ENCODE assay signal across 18 cellular contexts in the genomic region with DNA sequence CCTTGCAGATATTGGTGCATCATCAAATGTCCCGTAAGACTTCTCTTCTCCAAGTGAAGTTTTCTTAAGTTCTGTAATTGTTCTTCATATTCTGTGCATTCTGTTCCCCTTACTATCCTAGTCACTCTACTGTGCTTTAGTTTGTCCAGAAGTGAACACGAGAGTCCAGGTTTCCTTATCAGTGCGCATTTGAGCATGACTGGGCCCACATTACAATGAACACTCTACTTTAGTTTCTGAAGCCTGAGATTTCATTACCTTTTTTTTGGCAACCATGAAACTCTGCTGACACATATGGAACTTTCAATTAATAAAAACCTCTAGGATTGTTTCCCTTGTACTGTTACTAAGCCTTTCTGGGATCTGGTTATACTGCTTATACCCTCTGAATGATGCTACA.
DNase-seq lines count a peak whose midpoint lies in the region; ATAC-seq and TF ChIP-seq lines count a peak whose summit lies in the region.
"Had no signal": no experiment of that assay in that cellular context is flagged by ENCODE, and none has a peak within 500 bp of the region (broad histone marks: within the 10 kb centered on the region; RNA-seq: fewer than 3 reads in every experiment).

No MANE protein-coding gene starts in this region.

- no peak overlapping the region for H3K4me3 ChIP-seq in Loucy (ENCODE audit: low read length, poor library complexity, severe bottlenecking)
- H3K4me3 ChIP-seq: PC-9 had no signal

- peak overlapping the region; percentile 12 for H3K4me3 Mint-ChIP-seq in T-helper 2 cell treated with Interferon-gamma antibody and Interleukin-4, amounts not matched to agents 5 μg/mL and 100 μg/mL, for 36 hours
- no peak overlapping the region for H3K4me3 Mint-ChIP-seq in stimulated activated memory B cell treated with anti-CD40 and anti-IgM and Interleukin-4, amounts not matched to agents 10 μg/mL and 1 μg/mL and 100 μg/mL, for 72 hours
- no peak overlapping the region for H3K4me3 Mint-ChIP-seq in naive thymus-derived CD8-positive, alpha-beta T cell
- H3K4me3 Mint-ChIP-seq: T-helper 1 cell treated with Interleukin-12 subunit alpha and Interleukin-12 subunit beta and Interleukin-4 antibody, amounts not matched to agents 30 μg/mL and 1 μg/mL, for 36 hours had no signal

- H3K9me2 ChIP-seq in Loucy (replicated peaks; ENCODE audit: low read depth, low read length): no peaks in the 10 kb centered on the region

- H3K27me3 Mint-ChIP-seq in T-helper 2 cell treated with Interferon-gamma antibody and Interleukin-4, amounts not matched to agents 5 μg/mL and 100 μg/mL, for 36 hours (ENCODE audit: low read depth): peaks cover 44% of the 10 kb centered on the region
- no peaks in the 10 kb centered on the region for H3K27me3 Mint-ChIP-seq in stimulated activated memory B cell treated with anti-CD40 and anti-IgM and Interleukin-4, amounts not matched to agents 10 μg/mL and 1 μg/mL and 100 μg/mL, for 72 hours
- peaks cover 0 to 16% (median 3%) of the 10 kb centered on the region in 5 donors for H3K27me3 Mint-ChIP-seq in naive thymus-derived CD8-positive, alpha-beta T cell

- H3K79me2 ChIP-seq in Loucy (ENCODE audit: insufficient read depth, low read length): peaks cover 67% of the 10 kb centered on the region

- peaks cover 11% of the 10 kb centered on the region; the same call in 1 of the 2 replicates for H3K9me3 ChIP-seq in Loucy (ENCODE audit: insufficient read depth, low read depth, low read length)

- H3K4me1 Mint-ChIP-seq in T-helper 2 cell treated with Interferon-gamma antibody and Interleukin-4, amounts not matched to agents 5 μg/mL and 100 μg/mL, for 36 hours (ENCODE audit: low read depth): peaks cover 23% of the 10 kb centered on the region
- peaks cover 23% of the 10 kb centered on the region for H3K4me1 Mint-ChIP-seq in stimulated activated memory B cell treated with anti-CD40 and anti-IgM and Interleukin-4, amounts not matched to agents 10 μg/mL and 1 μg/mL and 100 μg/mL, for 72 hours
- peaks cover 0 to 12% (median under 1%) of the 10 kb centered on the region in 4 donors for H3K4me1 Mint-ChIP-seq in naive thymus-derived CD8-positive, alpha-beta T cell

- H4K20me1 ChIP-seq in Loucy (ENCODE audit: insufficient read depth, low read length, poor library complexity, severe bottlenecking): no peaks in the 10 kb centered on the region

- no peak overlapping the region for H2AFZ ChIP-seq in Loucy (ENCODE audit: low read length)
- H2AFZ ChIP-seq: PC-9 had no signal

- no peak overlapping the region for H3K27ac Mint-ChIP-seq in T-helper 2 cell treated with Interferon-gamma antibody and Interleukin-4, amounts not matched to agents 5 μg/mL and 100 μg/mL, for 36 hours
- H3K27ac Mint-ChIP-seq in stimulated activated memory B cell treated with anti-CD40 and anti-IgM and Interleukin-4, amounts not matched to agents 10 μg/mL and 1 μg/mL and 100 μg/mL, for 72 hours: peak overlapping the region; percentile 44
- H3K27ac Mint-ChIP-seq in naive thymus-derived CD8-positive, alpha-beta T cell: no peak overlapping the region
- H3K27ac Mint-ChIP-seq: T-helper 1 cell treated with Interleukin-12 subunit alpha and Interleukin-12 subunit beta and Interleukin-4 antibody, amounts not matched to agents 30 μg/mL and 1 μg/mL, for 36 hours had no signal

- H3K36me3 ChIP-seq in Loucy (ENCODE audit: insufficient read depth, low read length): peaks cover 5% of the 10 kb centered on the region; the same call in 1 of the 2 replicates

- H3K27me3 ChIP-seq in Loucy (ENCODE audit: insufficient read depth, low read length, poor library complexity, severe bottlenecking): no peaks in the 10 kb centered on the region

- H3K36me3 Mint-ChIP-seq in T-helper 2 cell treated with Interferon-gamma antibody and Interleukin-4, amounts not matched to agents 5 μg/mL and 100 μg/mL, for 36 hours (ENCODE audit: low read depth): peaks cover 4% of the 10 kb centered on the region
- peaks cover 11% of the 10 kb centered on the region for H3K36me3 Mint-ChIP-seq in stimulated activated memory B cell treated with anti-CD40 and anti-IgM and Interleukin-4, amounts not matched to agents 10 μg/mL and 1 μg/mL and 100 μg/mL, for 72 hours
- peaks cover 0 to 10% (median 2%) of the 10 kb centered on the region in 3 donors for H3K36me3 Mint-ChIP-seq in naive thymus-derived CD8-positive, alpha-beta T cell

- TF ChIP-seq CTCF in Loucy (conservative IDR thresholded peaks at IDR 0.05; ENCODE audit: low read length): no peak

- POLR2A ChIA-PET in naive thymus-derived CD8-positive, alpha-beta T cell (lab: Charles Lee): no interaction called here

- H3K9me3 Mint-ChIP-seq in T-helper 2 cell treated with Interferon-gamma antibody and Interleukin-4, amounts not matched to agents 5 μg/mL and 100 μg/mL, for 36 hours: peaks cover 10% of the 10 kb centered on the region
- H3K9me3 Mint-ChIP-seq in stimulated activated memory B cell treated with anti-CD40 and anti-IgM and Interleukin-4, amounts not matched to agents 10 μg/mL and 1 μg/mL and 100 μg/mL, for 72 hours: peaks cover 12% of the 10 kb centered on the region
- H3K9me3 Mint-ChIP-seq in naive thymus-derived CD8-positive, alpha-beta T cell: peaks cover 0 to 14% (median 7%) of the 10 kb centered on the region in 9 donors

- peak overlapping the region; percentile 24 for H3K9ac ChIP-seq in Loucy (ENCODE audit: low read depth, low read length, poor library complexity, severe bottlenecking)

- DNase-seq in T-helper 2 cell treated with Interferon-gamma antibody and Interleukin-4, amounts not matched to agents 5 μg/mL and 100 μg/mL, for 36 hours (ENCODE audit: low spot score): no peak
- no peak for DNase-seq in T-helper 2 cell
- DNase-seq in naive thymus-derived CD8-positive, alpha-beta T cell: no peak
- no peak for DNase-seq in left lobe of liver (ENCODE audit: low spot score)
- DNase-seq in DMS53 (lab: John Stamatoyannopoulos, UW): no peak
- DNase-seq: Calu3, GF-D8, GOT3, IMR-90, NCI-H1048, NCI-H146, NCI-H2081 treated with DMSO at 0.1 percent for 48 hours, NCI-H524, PC-9 had no signal

- peak overlapping the region; percentile 52 for H3K4me2 ChIP-seq in Loucy (ENCODE audit: low read depth, low read length, poor library complexity, severe bottlenecking)
- H3K4me2 ChIP-seq: PC-9 had no signal

- peak; percentile 45 for ATAC-seq in GM21529 (IDR thresholded peaks at IDR 0.05; ENCODE audit: unreplicated experiment)
- peak; percentile 72 for ATAC-seq in stimulated activated memory B cell treated with anti-CD40 and anti-IgM and Interleukin-4, amounts not matched to agents 10 μg/mL and 1 μg/mL and 100 μg/mL, for 72 hours
- no peak for ATAC-seq in naive thymus-derived CD8-positive, alpha-beta T cell
- no peak for ATAC-seq in left lobe of liver

- peaks cover 34% of the 10 kb centered on the region for H3K4me1 ChIP-seq in Loucy (ENCODE audit: insufficient read depth, low read length, poor library complexity, severe bottlenecking)

- H3F3A ChIP-seq in Loucy (ENCODE audit: low read depth): no peaks in the 10 kb centered on the region

Comparison
In these comparisons a context has a peak if more than half of its experiments do, and no peak if none do; other contexts are left out.
1. ATAC-seq: peak in GM21529 (single experiment) and stimulated activated memory B cell treated with anti-CD40 and anti-IgM and Interleukin-4, amounts not matched to agents 10 μg/mL and 1 μg/mL and 100 μg/mL, for 72 hours (single experiment); none in naive thymus-derived CD8-positive, alpha-beta T cell (0 of 2) and left lobe of liver (single experiment).